13 cellular contexts compared by ENCODE assay signal in the genomic region with DNA sequence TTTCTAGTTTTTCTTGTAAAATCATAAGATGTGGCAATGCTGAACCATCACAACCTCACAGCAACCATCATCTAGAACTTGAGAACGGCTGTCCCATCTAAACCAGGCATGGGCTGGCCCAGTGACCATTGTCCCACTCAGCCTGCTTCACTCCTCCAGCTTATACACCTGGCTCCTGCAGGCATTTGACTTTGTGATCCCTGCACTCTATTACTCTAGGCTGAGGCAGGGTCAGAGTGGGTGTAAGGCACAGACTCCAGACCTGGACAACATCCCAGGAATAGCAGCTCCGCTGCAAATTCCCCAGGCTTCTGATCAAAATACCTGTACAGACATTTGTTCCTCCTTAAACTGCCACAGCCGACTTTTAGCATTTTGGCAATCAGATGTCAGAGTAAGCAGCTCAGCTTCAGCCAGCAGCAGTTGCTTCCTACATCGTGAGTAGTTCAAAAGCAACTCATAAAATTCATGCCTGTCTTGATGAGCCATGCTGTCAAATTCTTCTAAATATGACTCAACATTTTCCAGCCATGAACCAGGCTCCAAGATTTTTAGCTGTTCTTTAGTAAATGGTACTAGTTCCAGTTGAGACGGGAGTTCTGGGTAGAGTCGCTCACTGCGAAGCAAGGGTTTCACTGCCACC. TPM values are rescaled to one million over a fixed set of nuclear protein-coding genes. Genes with fewer than 3 reads are reported as not detected.
DNase-seq lines count a peak whose midpoint lies in the region; ATAC-seq and TF ChIP-seq lines count a peak whose summit lies in the region.
"Had no signal": no experiment of that assay in that cellular context is flagged by ENCODE, and none has a peak within 500 bp of the region (broad histone marks: within the 10 kb centered on the region; RNA-seq: fewer than 3 reads in every experiment).

No MANE protein-coding gene starts in this region.

- H3K36me3 ChIP-seq in RWPE2 (ENCODE audit: low read depth), result peaks cover 69% of the 10 kb centered on the region
- peaks cover 9% of the 10 kb centered on the region for H3K36me3 ChIP-seq in fibroblast of lung (ENCODE audit: control insufficient read depth, insufficient read depth, low read length)

- H2AFZ ChIP-seq in fibroblast of lung (ENCODE audit: low read length), result no peak overlapping the region

- H3K9me3 ChIP-seq in RWPE2 (ENCODE audit: severe bottlenecking), result no peaks in the 10 kb centered on the region
- no peaks in the 10 kb centered on the region for H3K9me3 ChIP-seq in fibroblast of lung (ENCODE audit: control insufficient read depth, insufficient read depth, low read depth, low read length)
- H3K9me3 ChIP-seq: Peyer's patch, vagina had no signal

- peak; percentile 71 for DNase-seq in GM04504 (ENCODE audit: low read depth)
- DNase-seq in RWPE2 (ENCODE audit: low spot score), result no peak
- DNase-seq in fibroblast of lung (ENCODE audit: low read depth in 2 of 2), result peak; percentile 87 to 96
- peak; percentile 88 for DNase-seq in renal cortical epithelial cell (ENCODE audit: low read depth)
- no peak for DNase-seq in activated CD8-positive, alpha-beta memory T cell treated with anti-CD3 and anti-CD28 coated beads, Interleukin-2, amount 50 U/mL, for 48 hours
- DNase-seq in NCI-H1436 treated with DMSO at 0.1 percent for 48 hours (lab: John Stamatoyannopoulos, UW), result no peak
- DNase-seq: activated T-cell treated with anti-CD3 and anti-CD28 coated beads, Interleukin-2, amount 50 U/mL, for 4 hours; cerebellar nuclear complex; Peyer's patch; right cardiac atrium had no signal

- TF ChIP-seq CTCF in RWPE2 (IDR thresholded peaks at IDR 0.05; ENCODE audit: poor library complexity, severe bottlenecking) (no peak), fibroblast of lung (conservative IDR thresholded peaks at IDR 0.05 in 1 of 2, IDR thresholded peaks at IDR 0.05 in 1 of 2; ENCODE audit: low read depth in 1 of 2, low read length in 2 of 2) (no peak)

- no peaks in the 10 kb centered on the region for H4K20me1 ChIP-seq in fibroblast of lung (ENCODE audit: control insufficient read depth, extremely low read depth, insufficient read depth, low read length)

- no peak overlapping the region for H3K9ac ChIP-seq in fibroblast of lung (ENCODE audit: insufficient read depth, low read length)

- H3K4me1 ChIP-seq in RWPE2 (ENCODE audit: insufficient read depth, poor library complexity, severe bottlenecking) (peaks cover 57% of the 10 kb centered on the region), fibroblast of lung (ENCODE audit: control insufficient read depth, extremely low read depth, insufficient read depth, low read length) (peaks cover 51% of the 10 kb centered on the region)
- H3K4me1 ChIP-seq: Peyer's patch had no signal

- H3K27ac ChIP-seq in RWPE2 (ENCODE audit: poor library complexity, severe bottlenecking) (peak overlapping the region; percentile 94), fibroblast of lung (ENCODE audit: insufficient read depth, low read length) (peak overlapping the region; percentile 89)
- H3K27ac ChIP-seq: Peyer's patch, vagina had no signal

- peak; percentile 90 for ATAC-seq in RWPE2 (ENCODE audit: low read depth)
- ATAC-seq in HG03460 (IDR thresholded peaks at IDR 0.05; ENCODE audit: unreplicated experiment), result no peak
- no peak for ATAC-seq in HG03159 (IDR thresholded peaks at IDR 0.05; ENCODE audit: unreplicated experiment)
- ATAC-seq: activated T-cell treated with anti-CD3 and anti-CD28 coated beads, Interleukin-2, amount 50 U/mL, for 4 hours; right cardiac atrium had no signal

- H3K79me2 ChIP-seq in fibroblast of lung (ENCODE audit: control insufficient read depth, insufficient read depth, low read length), result peaks cover 49% of the 10 kb centered on the region

- no peaks in the 10 kb centered on the region for H3K27me3 ChIP-seq in RWPE2 (ENCODE audit: insufficient read depth, poor library complexity, severe bottlenecking)
- H3K27me3 ChIP-seq in fibroblast of lung (ENCODE audit: control insufficient read depth, insufficient read depth, low read length), result no peaks in the 10 kb centered on the region
- H3K27me3 ChIP-seq: Peyer's patch, vagina had no signal

- peak overlapping the region; percentile 60 for H3K4me2 ChIP-seq in fibroblast of lung (ENCODE audit: extremely low read depth, insufficient read depth, low read length)

- H3K4me3 ChIP-seq in RWPE2 (ENCODE audit: severe bottlenecking) (no peak overlapping the region), fibroblast of lung (replicated peaks in 1 of 4; ENCODE audit: control extremely low read depth in 1 of 4, insufficient read depth in 1 of 4, low read depth in 3 of 4, low read length in 4 of 4) (peak overlapping the region in 1 of 4 experiments; percentile 2)
- H3K4me3 ChIP-seq: Peyer's patch, vagina had no signal

RNA-seq across cellular contexts. Expression of a gene that starts 12.9 kb away (rescaled TPM):
- total RNA-seq in fibroblast of lung, result 34.2 and 87.4 TPM in 2 replicates
- polyA plus RNA-seq in fibroblast of lung, result 60.0 and 65.0 TPM in 2 replicates
- 28.2 and 31.3 TPM in 2 replicates for polyA plus RNA-seq in fibroblast of lung (2012)
- 77.0 and 138 TPM in 2 replicates for polyA minus RNA-seq in fibroblast of lung (ENCODE audit: low replicate concordance)
- total RNA-seq in renal cortical epithelial cell, result 21.9 and 44.0 TPM in 2 replicates

Comparison
In these comparisons a context has a peak if more than half of its experiments do, and no peak if none do; other contexts are left out.
1. DNase-seq: peak in GM04504 (single experiment), fibroblast of lung (2 of 2) and renal cortical epithelial cell (single experiment); none in RWPE2 (single experiment), activated CD8-positive, alpha-beta memory T cell treated with anti-CD3 and anti-CD28 coated beads, Interleukin-2, amount 50 U/mL, for 48 hours (single experiment) and NCI-H1436 treated with DMSO at 0.1 percent for 48 hours (single experiment).